10 cellular contexts compared by ENCODE assay signal in the genomic region with DNA sequence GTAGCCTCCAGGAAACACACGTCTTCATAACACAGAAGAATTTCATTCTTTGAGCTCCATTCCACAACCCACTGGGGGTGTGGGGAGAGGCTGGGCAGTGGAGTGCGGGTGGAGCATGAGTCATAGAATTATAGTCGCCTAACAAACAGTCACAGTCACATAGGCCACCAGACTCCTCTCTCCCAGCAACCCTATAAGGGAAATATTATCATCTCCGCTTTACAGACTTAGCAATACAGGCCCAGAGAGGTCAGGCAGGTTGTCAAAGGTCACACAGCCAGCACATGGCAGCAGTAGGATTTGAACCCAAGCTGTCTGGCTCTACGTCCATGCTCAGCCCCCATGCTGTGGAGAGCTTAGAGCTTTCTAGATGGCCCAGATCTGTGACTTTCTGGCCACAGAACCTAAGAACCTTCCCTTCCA. TPM values are rescaled to one million over a fixed set of nuclear protein-coding genes. Genes with fewer than 3 reads are reported as not detected.
DNase-seq lines count a peak whose midpoint lies in the region; ATAC-seq, FAIRE-seq and TF ChIP-seq lines count a peak whose summit lies in the region.
"Had no signal": no experiment of that assay in that cellular context is flagged by ENCODE, and none has a peak within 500 bp of the region (broad histone marks: within the 10 kb centered on the region; RNA-seq: fewer than 3 reads in every experiment).

No MANE protein-coding gene starts in this region.

- DNase-seq in activated CD4-positive, alpha-beta T cell treated with anti-CD3 and anti-CD28 coated beads, Interleukin-2, amount 10 ng/mL, durations not matched to agents 7 days and 5 days: no peak
- no peak for DNase-seq in activated CD4-positive, alpha-beta T cell treated with anti-CD3 and anti-CD28 coated beads, Interleukin-2, amount 50 U/mL, for 1 hour
- DNase-seq in activated B cell treated with CpG ODN at 0.5 μM for 24 hours (no peak), left kidney (ENCODE audit: low read depth, low spot score) (peak; percentile 44), tibial artery (peak in 1 of 2 donors; percentile 26), left lobe of liver (ENCODE audit: low spot score) (no peak), frontal cortex (ENCODE audit: low spot score in 2 of 2) (no peak), NCI-H446 treated with DMSO at 0.1 percent for 48 hours (lab: John Stamatoyannopoulos, UW) (no peak)
- DNase-seq: BE2C, NCI-H2227 treated with DMSO at 0.1 percent for 48 hours had no signal

- peaks cover 2% of the 10 kb centered on the region for H3K27me3 Mint-ChIP-seq in activated CD4-positive, alpha-beta T cell treated with anti-CD3 and anti-CD28 coated beads, Interleukin-2, amount 10 ng/mL, durations not matched to agents 7 days and 5 days
- H3K27me3 Mint-ChIP-seq in activated B cell treated with CpG ODN at 0.5 μM for 24 hours: peaks cover 2% of the 10 kb centered on the region

- H3K4me3 Mint-ChIP-seq in activated CD4-positive, alpha-beta T cell treated with anti-CD3 and anti-CD28 coated beads, Interleukin-2, amount 10 ng/mL, durations not matched to agents 7 days and 5 days: no peak overlapping the region
- no peak overlapping the region for H3K4me3 Mint-ChIP-seq in activated B cell treated with CpG ODN at 0.5 μM for 24 hours

- intact Hi-C loops in activated B cell treated with CpG ODN at 0.5 μM for 24 hours (cut with micrococcal nuclease) (loop anchor here (1.0 kb wide), 1 partner anchor 10 kb away; no protein-coding TSS in a partner anchor), tibial artery (cut with DNase I; ENCODE audit: low total_unique reads) (loop anchor here (5.0 kb wide), 1 partner anchor 40 kb away; no protein-coding TSS in a partner anchor)

- H3K27ac Mint-ChIP-seq in activated CD4-positive, alpha-beta T cell treated with anti-CD3 and anti-CD28 coated beads, Interleukin-2, amount 10 ng/mL, durations not matched to agents 7 days and 5 days: peak overlapping the region; percentile 4
- peak overlapping the region; percentile 30 for H3K27ac Mint-ChIP-seq in activated B cell treated with CpG ODN at 0.5 μM for 24 hours

- peak; percentile 85 for ATAC-seq in activated B cell treated with CpG ODN at 0.5 μM for 24 hours (ENCODE audit: low read depth)
- no peak for ATAC-seq in left lobe of liver

- no peaks in the 10 kb centered on the region for H3K36me3 ChIP-seq in tibial artery
- H3K36me3 ChIP-seq: BE2C had no signal

- POLR2A ChIA-PET in activated CD4-positive, alpha-beta T cell treated with anti-CD3 and anti-CD28 coated beads, Interleukin-2, amount 10 ng/mL, durations not matched to agents 7 days and 5 days (lab: Charles Lee): no interaction called here
- POLR2A ChIA-PET in activated B cell treated with CpG ODN at 0.5 μM for 24 hours (lab: Charles Lee): interaction anchor here (1.2 to 3.0 kb wide), 3 partner anchors 10 to 72 kb away, joined by 3 to 14 read pairs (median 3); a partner anchor contains a TSS

- H3K9me3 ChIP-seq in tibial artery: no peaks in the 10 kb centered on the region
- H3K9me3 ChIP-seq: BE2C had no signal

- H3K27ac ChIP-seq in tibial artery: peak overlapping the region; percentile 39 to 67

- CTCF ChIA-PET in activated CD4-positive, alpha-beta T cell treated with anti-CD3 and anti-CD28 coated beads, Interleukin-2, amount 10 ng/mL, durations not matched to agents 7 days and 5 days (lab: Charles Lee): interaction anchor here (0.5 to 1.6 kb wide), 5 partner anchors 10 to 175 kb away, joined by 3 to 10 read pairs (median 4); no protein-coding TSS in a partner anchor
- CTCF ChIA-PET in activated B cell treated with CpG ODN at 0.5 μM for 24 hours (lab: Charles Lee): no interaction called here

- no peak for FAIRE-seq in frontal cortex (lab: Jason Lieb, UNC)

- TF ChIP-seq CTCF in activated B cell treated with CpG ODN at 0.5 μM for 24 hours (IDR thresholded peaks at IDR 0.05): no peak
- no peak for TF ChIP-seq CTCF in tibial artery (IDR thresholded peaks at IDR 0.05)

- H3K4me1 ChIP-seq in tibial artery: peaks cover 0 to 24% (median 10%) of the 10 kb centered on the region in 4 donors
- H3K4me1 ChIP-seq: BE2C had no signal

- no peak overlapping the region for H3K4me3 ChIP-seq in tibial artery

- no peaks in the 10 kb centered on the region for H3K9me3 Mint-ChIP-seq in activated CD4-positive, alpha-beta T cell treated with anti-CD3 and anti-CD28 coated beads, Interleukin-2, amount 10 ng/mL, durations not matched to agents 7 days and 5 days
- H3K9me3 Mint-ChIP-seq in activated B cell treated with CpG ODN at 0.5 μM for 24 hours: no peaks in the 10 kb centered on the region

- peaks cover 24% of the 10 kb centered on the region for H3K4me1 Mint-ChIP-seq in activated CD4-positive, alpha-beta T cell treated with anti-CD3 and anti-CD28 coated beads, Interleukin-2, amount 10 ng/mL, durations not matched to agents 7 days and 5 days
- peaks cover 16% of the 10 kb centered on the region for H3K4me1 Mint-ChIP-seq in activated B cell treated with CpG ODN at 0.5 μM for 24 hours

- H3K36me3 Mint-ChIP-seq in activated CD4-positive, alpha-beta T cell treated with anti-CD3 and anti-CD28 coated beads, Interleukin-2, amount 10 ng/mL, durations not matched to agents 7 days and 5 days (ENCODE audit: low read depth): no peaks in the 10 kb centered on the region
- H3K36me3 Mint-ChIP-seq in activated B cell treated with CpG ODN at 0.5 μM for 24 hours (ENCODE audit: low read depth): no peaks in the 10 kb centered on the region

- H3K27me3 ChIP-seq in tibial artery: no peaks in the 10 kb centered on the region
- H3K27me3 ChIP-seq: BE2C had no signal

RNA-seq across cellular contexts. Expression of a gene that starts 10.6 kb away (rescaled TPM):
- total RNA-seq in activated CD4-positive, alpha-beta T cell treated with anti-CD3 and anti-CD28 coated beads, Interleukin-2, amount 10 ng/mL, durations not matched to agents 7 days and 5 days: 100 to 1,000 TPM; 133 to 141 TPM
- total RNA-seq in activated B cell treated with CpG ODN at 0.5 μM for 24 hours (124 and 126 TPM in 2 replicates), left lobe of liver (47.0 TPM), frontal cortex (8.2 TPM)
